ENCODE assay signal across 24 cellular contexts in the genomic region with DNA sequence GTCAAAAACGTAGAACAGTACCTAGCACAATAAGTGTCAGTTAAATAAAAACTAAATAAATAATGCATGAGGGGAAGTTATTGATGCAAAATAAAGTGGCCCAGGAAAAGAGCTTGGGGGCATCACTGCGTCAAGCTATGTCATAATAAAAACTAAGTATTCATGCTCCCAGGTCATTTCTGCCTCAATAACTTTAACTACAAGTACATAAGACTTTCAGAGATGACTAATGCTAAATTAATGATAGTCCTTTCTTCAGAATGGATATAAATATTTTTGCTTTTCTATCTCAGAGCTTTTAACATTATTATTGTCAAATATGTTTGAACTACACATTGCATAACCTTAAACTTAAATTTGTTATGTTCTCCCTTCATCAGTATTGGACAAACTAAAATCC.
"Had no signal": no experiment of that assay in that cellular context is flagged by ENCODE, and none has a peak within 500 bp of the region (broad histone marks: within the 10 kb centered on the region; RNA-seq: fewer than 3 reads in every experiment).

No MANE protein-coding gene starts in this region.

- FAIRE-seq: pancreas, small intestine had no signal

- H3K27ac ChIP-seq: neutrophil, pancreas, prostate gland, right lobe of liver, sigmoid colon, stomach, thoracic aorta, thyroid gland, tibial nerve, upper lobe of right lung, uterus had no signal

- H3K4me3 ChIP-seq: pancreas, prostate gland, right lobe of liver, sigmoid colon, stomach, thoracic aorta, thyroid gland, tibial nerve, upper lobe of right lung, uterus had no signal

- ATAC-seq: naive thymus-derived CD8-positive, alpha-beta T cell; natural killer cell treated with Interleukin-12 subunit alpha and Interleukin-12 subunit beta and Interleukin-15 and Interleukin-18, amount 100 ng/mL, for 72 hours; pancreas; right cardiac atrium; right lobe of liver; stimulated activated effector memory CD8-positive, alpha-beta T cell treated with anti-CD3 and anti-CD28 coated beads, Interleukin-12 subunit alpha, Interleukin-12 subunit beta, amount 100 ng/mL, for 72 hours; stimulated activated naive B cell treated with anti-CD40 and anti-IgM and Interleukin-4, amounts not matched to agents 10 μg/mL and 1 μg/mL and 100 μg/mL, for 72 hours; upper lobe of right lung had no signal

- H3K36me3 ChIP-seq: neutrophil, pancreas, prostate gland, right lobe of liver, sigmoid colon, stomach, thoracic aorta, thyroid gland, tibial nerve, upper lobe of right lung, uterus had no signal

- H3K9me3 ChIP-seq: neutrophil, pancreas, prostate gland, right lobe of liver, sigmoid colon, stomach, thoracic aorta, thyroid gland, tibial nerve, upper lobe of right lung, uterus had no signal

- H3K27me3 ChIP-seq: neutrophil, right lobe of liver, sigmoid colon, stomach, thyroid gland, tibial nerve, upper lobe of right lung, uterus had no signal

- H3K4me1 ChIP-seq: pancreas, prostate gland, right lobe of liver, sigmoid colon, stomach, thyroid gland, tibial nerve, upper lobe of right lung, uterus had no signal

- DNase-seq: naive thymus-derived CD8-positive, alpha-beta T cell; nephron progenitor cell; nucleus accumbens; pancreas; right cardiac atrium; right lobe of liver; sigmoid colon; small intestine; stimulated activated CD4-positive, alpha-beta T cell treated with anti-CD3 and anti-CD28 coated beads, Interleukin-15, amount 100 ng/mL, for 24 hours; stimulated activated CD4-positive, alpha-beta T cell treated with anti-CD3 and anti-CD28 coated beads, Interleukin-2, amount 100 ng/mL, for 24 hours; stimulated activated CD4-positive, alpha-beta T cell treated with anti-CD3 and anti-CD28 coated beads, Interleukin-2, amount 100 ng/mL, for 48 hours; stimulated activated CD4-positive, alpha-beta T cell treated with anti-CD3 and anti-CD28 coated beads, Interleukin-4, amount 100 ng/mL, for 24 hours; stimulated activated naive B cell treated with anti-CD40 and anti-IgM and Interleukin-4, amounts not matched to agents 10 μg/mL and 1 μg/mL and 100 μg/mL, for 72 hours; stimulated activated naive CD4-positive, alpha-beta T cell treated with Interleukin-2 at 50 U/mL for 16 hours; stomach; thyroid gland; upper lobe of right lung; uterus had no signal
